In the genomic region with DNA sequence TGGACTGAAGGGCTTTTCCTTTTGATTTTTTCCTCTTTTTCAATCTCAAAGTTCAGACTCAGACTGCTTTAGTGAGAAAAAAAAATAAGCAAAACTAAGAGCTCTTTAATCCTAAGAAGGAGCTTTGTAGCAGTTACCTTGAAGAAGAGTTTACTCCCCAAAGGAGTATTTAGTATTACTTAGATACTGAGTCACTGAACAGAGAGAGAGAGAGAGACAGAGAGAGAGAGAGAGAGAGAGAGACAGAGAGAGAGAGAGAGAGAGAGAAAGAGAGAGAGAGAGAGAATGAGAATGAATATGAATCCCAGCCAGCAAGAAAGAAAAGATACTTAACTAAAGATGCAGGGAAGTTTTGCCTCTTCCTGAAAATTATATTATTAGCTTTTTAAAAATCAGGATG, we compare ENCODE assay signal across 21 cellular contexts. TPM values are rescaled to one million over a fixed set of nuclear protein-coding genes. Genes with fewer than 3 reads are reported as not detected.
DNase-seq lines count a peak whose midpoint lies in the region; ATAC-seq and TF ChIP-seq lines count a peak whose summit lies in the region.
"Had no signal": no experiment of that assay in that cellular context is flagged by ENCODE, and none has a peak within 500 bp of the region (broad histone marks: within the 10 kb centered on the region; RNA-seq: fewer than 3 reads in every experiment).

No MANE protein-coding gene starts in this region.

- H2AFZ ChIP-seq in OCI-LY7 (ENCODE audit: low read length), result peak overlapping the region; percentile 99

- H3K27me3 Mint-ChIP-seq in mesothelial cell of epicardium (ENCODE audit: low read depth), result peaks cover 1% of the 10 kb centered on the region
- no peaks in the 10 kb centered on the region for H3K27me3 Mint-ChIP-seq in T-helper 2 cell treated with Interferon-gamma antibody and Interleukin-4, amounts not matched to agents 5 μg/mL and 100 μg/mL, for 36 hours (ENCODE audit: low read depth)
- H3K27me3 Mint-ChIP-seq: activated B cell treated with CpG ODN at 0.5 μM for 24 hours had no signal

- H3K4me3 ChIP-seq in OCI-LY7 (ENCODE audit: low read depth, low read length, poor library complexity, severe bottlenecking) (peak overlapping the region; percentile 37), esophagus muscularis mucosa (peak overlapping the region; percentile 15 to 32 (median 25)), suprapubic skin (no peak overlapping the region)
- H3K4me3 ChIP-seq: gastrocnemius medialis had no signal

- BruUV-seq in OCI-LY7 (replicated peaks; lab: Mats Ljungman, UMichigan), result no TSS peak

- TF ChIP-seq POLR2A in esophagus muscularis mucosa (IDR thresholded peaks at IDR 0.05; ENCODE audit: low read depth), result no peak
- TF ChIP-seq POLR2A in suprapubic skin (IDR thresholded peaks at IDR 0.05), result no peak

- H3K9me3 Mint-ChIP-seq in mesothelial cell of epicardium, result no peaks in the 10 kb centered on the region
- H3K9me3 Mint-ChIP-seq in T-helper 2 cell treated with Interferon-gamma antibody and Interleukin-4, amounts not matched to agents 5 μg/mL and 100 μg/mL, for 36 hours, result no peaks in the 10 kb centered on the region
- H3K9me3 Mint-ChIP-seq: activated B cell treated with CpG ODN at 0.5 μM for 24 hours, HFFc6, nephron progenitor cell had no signal

- H3K9me2 ChIP-seq in OCI-LY7 (ENCODE audit: insufficient read depth, low read length), result no peaks in the 10 kb centered on the region

- peak overlapping the region; percentile 79 for H3K27ac Mint-ChIP-seq in mesothelial cell of epicardium
- no peak overlapping the region for H3K27ac Mint-ChIP-seq in T-helper 2 cell treated with Interferon-gamma antibody and Interleukin-4, amounts not matched to agents 5 μg/mL and 100 μg/mL, for 36 hours
- H3K27ac Mint-ChIP-seq: activated B cell treated with CpG ODN at 0.5 μM for 24 hours; activated CD8-positive, alpha-beta T cell treated with anti-CD3 and anti-CD28 coated beads, Interleukin-2, amount 10 ng/mL, durations not matched to agents 7 days and 5 days; activated T-cell treated with anti-CD3 and anti-CD28 coated beads, Interleukin-2, amount 50 U/mL, for 72 hours; HFFc6 had no signal

- H3K36me3 ChIP-seq in OCI-LY7 (ENCODE audit: insufficient read depth, low read length) (no peaks in the 10 kb centered on the region), esophagus muscularis mucosa (no peaks in the 10 kb centered on the region), suprapubic skin (no peaks in the 10 kb centered on the region)
- H3K36me3 ChIP-seq: gastrocnemius medialis had no signal

- peak overlapping the region; percentile 66 for H3K4me3 Mint-ChIP-seq in mesothelial cell of epicardium
- H3K4me3 Mint-ChIP-seq in T-helper 2 cell treated with Interferon-gamma antibody and Interleukin-4, amounts not matched to agents 5 μg/mL and 100 μg/mL, for 36 hours, result no peak overlapping the region
- H3K4me3 Mint-ChIP-seq: activated B cell treated with CpG ODN at 0.5 μM for 24 hours; activated CD8-positive, alpha-beta T cell treated with anti-CD3 and anti-CD28 coated beads, Interleukin-2, amount 10 ng/mL, durations not matched to agents 7 days and 5 days; activated T-cell treated with anti-CD3 and anti-CD28 coated beads, Interleukin-2, amount 50 U/mL, for 72 hours; HFFc6; nephron progenitor cell had no signal

- no peaks in the 10 kb centered on the region for H3K36me3 Mint-ChIP-seq in mesothelial cell of epicardium
- H3K36me3 Mint-ChIP-seq in T-helper 2 cell treated with Interferon-gamma antibody and Interleukin-4, amounts not matched to agents 5 μg/mL and 100 μg/mL, for 36 hours (ENCODE audit: low read depth), result no peaks in the 10 kb centered on the region

- TF ChIP-seq EP300 in esophagus muscularis mucosa (IDR thresholded peaks at IDR 0.05), result no peak
- TF ChIP-seq EP300 in suprapubic skin (IDR thresholded peaks at IDR 0.05), result no peak

- no peaks in the 10 kb centered on the region for H4K20me1 ChIP-seq in OCI-LY7 (ENCODE audit: insufficient read depth, low read length)

- ATAC-seq in HG03039 (IDR thresholded peaks at IDR 0.05; ENCODE audit: unreplicated experiment) (no peak), HG02885 (IDR thresholded peaks at IDR 0.05; ENCODE audit: poor library complexity, unreplicated experiment) (no peak)
- ATAC-seq: activated CD8-positive, alpha-beta T cell treated with anti-CD3 and anti-CD28 coated beads, Interleukin-2, amount 10 ng/mL, durations not matched to agents 7 days and 5 days; activated T-cell treated with anti-CD3 and anti-CD28 coated beads, Interleukin-2, amount 50 U/mL, for 72 hours had no signal

- H3K4me1 ChIP-seq in OCI-LY7 (ENCODE audit: insufficient read depth, low read length, poor library complexity, severe bottlenecking) (peaks cover 46% of the 10 kb centered on the region), esophagus muscularis mucosa (peaks cover 0 to 8% (median 0%) of the 10 kb centered on the region in 4 donors), suprapubic skin (no peaks in the 10 kb centered on the region)
- H3K4me1 ChIP-seq: Caco-2 had no signal

- CTCF ChIA-PET in OCI-LY7 (lab: Charles Lee; ENCODE audit: unreplicated experiment), result no interaction called here

- POLR2A ChIA-PET in OCI-LY7 (lab: Charles Lee), result interaction anchor here (0.6 to 1.4 kb wide), 3 partner anchors 9 to 171 kb away, joined by 3 read pairs; no protein-coding TSS in a partner anchor

- DNase-seq in OCI-LY7 (ENCODE audit: low spot score) (no peak), esophagus muscularis mucosa (ENCODE audit: extremely low spot score) (no peak), mesothelial cell of epicardium (ENCODE audit: low spot score in 2 of 2, unreplicated experiment in 2 of 2) (no peak), suprapubic skin (ENCODE audit: low spot score in 2 of 2) (no peak), NCI-H510A treated with DMSO at 0.1 percent for 48 hours (lab: John Stamatoyannopoulos, UW) (no peak)
- DNase-seq in T-helper 2 cell treated with Interferon-gamma antibody and Interleukin-4, amounts not matched to agents 5 μg/mL and 100 μg/mL, for 36 hours (ENCODE audit: low spot score), result no peak
- DNase-seq: activated B cell treated with CpG ODN at 0.5 μM for 24 hours; activated CD8-positive, alpha-beta T cell treated with anti-CD3 and anti-CD28 coated beads, Interleukin-2, amount 10 ng/mL, durations not matched to agents 7 days and 5 days; activated T-cell treated with anti-CD3 and anti-CD28 coated beads, Interleukin-2, amount 50 U/mL, for 72 hours; Caco-2; EL; gastrocnemius medialis; HFFc6; NCI-H187 treated with DMSO at 0.1 percent for 48 hours; NCI-H446 treated with DMSO at 0.1 percent for 48 hours; nephron progenitor cell; SHP77 treated with DMSO at 0.1 percent for 48 hours; stimulated activated CD4-positive, alpha-beta T cell treated with anti-CD3 and anti-CD28 coated beads, Interleukin-1b, Interleukin-23, amount 100 ng/mL, for 48 hours; T-helper 2 cell had no signal

- intact Hi-C loops in OCI-LY7 (cut with micrococcal nuclease; ENCODE audit: unreplicated experiment) (no loop called here), esophagus muscularis mucosa (cut with DNase I) (no loop called here)

- H3K79me2 ChIP-seq in OCI-LY7 (ENCODE audit: insufficient read depth, low read depth, low read length), result no peaks in the 10 kb centered on the region

- peak overlapping the region; percentile 64 for H3K4me2 ChIP-seq in OCI-LY7 (ENCODE audit: low read length)

- H3K27me3 ChIP-seq in esophagus muscularis mucosa, result no peaks in the 10 kb centered on the region
- no peaks in the 10 kb centered on the region for H3K27me3 ChIP-seq in suprapubic skin
- H3K27me3 ChIP-seq: gastrocnemius medialis had no signal

- TF ChIP-seq CTCF in OCI-LY7 (conservative IDR thresholded peaks at IDR 0.05; ENCODE audit: low read length) (no peak), esophagus muscularis mucosa (IDR thresholded peaks at IDR 0.05) (no peak), mesothelial cell of epicardium (IDR thresholded peaks at IDR 0.05; ENCODE audit: unreplicated experiment) (no peak), suprapubic skin (IDR thresholded peaks at IDR 0.05) (no peak)

- H3K9me3 ChIP-seq in OCI-LY7 (ENCODE audit: low read length), result no peaks in the 10 kb centered on the region; the same call in 1 of the 2 replicates
- no peaks in the 10 kb centered on the region for H3K9me3 ChIP-seq in esophagus muscularis mucosa
- H3K9me3 ChIP-seq in suprapubic skin, result no peaks in the 10 kb centered on the region
- H3K9me3 ChIP-seq: Caco-2, gastrocnemius medialis had no signal

- H3K27ac ChIP-seq in OCI-LY7 (ENCODE audit: low read depth, low read length, poor library complexity, severe bottlenecking), result peak overlapping the region; percentile 22
- peak overlapping the region in 3 of 4 donors; percentile 55 to 62 (median 57) for H3K27ac ChIP-seq in esophagus muscularis mucosa (replicated peaks in 1 of 4)
- H3K27ac ChIP-seq in suprapubic skin, result peak overlapping the region; percentile 40

- peaks cover 28% of the 10 kb centered on the region for H3K4me1 Mint-ChIP-seq in mesothelial cell of epicardium
- H3K4me1 Mint-ChIP-seq in T-helper 2 cell treated with Interferon-gamma antibody and Interleukin-4, amounts not matched to agents 5 μg/mL and 100 μg/mL, for 36 hours (ENCODE audit: low read depth), result no peaks in the 10 kb centered on the region
- H3K4me1 Mint-ChIP-seq: activated B cell treated with CpG ODN at 0.5 μM for 24 hours had no signal

RNA-seq across cellular contexts. Expression of a gene that starts 0.3 kb away (rescaled TPM):
- total RNA-seq in OCI-LY7 (2014; rRNA removed; shearing (Covaris generic)), result 1.6 and 4.2 TPM in 2 replicates
- 0.68 and 0.85 TPM in 2 replicates for total RNA-seq in OCI-LY7 (2022)
- total RNA-seq in esophagus muscularis mucosa, result 1 to 10 TPM; 4.3 to 9.6 (median 5.4) TPM
- total RNA-seq in mesothelial cell of epicardium, result 17.2 to 28.7 TPM (median 20.2 TPM) in 3 replicates
- total RNA-seq in suprapubic skin, result 10 to 100 TPM; 11.7 to 20.9 (median 15.7) TPM
- total RNA-seq: activated B cell treated with CpG ODN at 0.5 μM for 24 hours; activated CD8-positive, alpha-beta T cell treated with anti-CD3 and anti-CD28 coated beads, Interleukin-2, amount 10 ng/mL, durations not matched to agents 7 days and 5 days; activated T-cell treated with anti-CD3 and anti-CD28 coated beads, Interleukin-2, amount 50 U/mL, for 72 hours had no signal
